20 cellular contexts compared by ENCODE assay signal in the genomic region with DNA sequence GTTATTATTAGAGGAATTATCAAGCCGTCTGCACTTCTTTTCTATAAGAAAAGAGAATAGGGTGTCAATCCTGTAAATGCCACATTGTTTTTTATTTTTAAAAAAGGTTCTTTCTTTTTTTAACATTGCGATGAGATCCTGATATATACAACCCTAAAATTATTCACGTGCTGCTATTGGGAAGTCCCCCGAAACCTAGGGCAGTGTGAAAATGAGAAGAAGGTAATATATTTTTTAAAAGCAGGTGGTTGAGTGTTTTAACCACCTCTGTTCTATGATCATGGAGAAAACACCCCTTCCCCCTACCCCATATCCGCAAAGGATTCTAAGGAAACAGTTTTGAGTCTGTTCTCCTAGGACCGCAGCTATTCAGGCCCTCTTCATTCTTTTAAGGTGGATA.
"Had no signal": no experiment of that assay in that cellular context is flagged by ENCODE, and none has a peak within 500 bp of the region (broad histone marks: within the 10 kb centered on the region; RNA-seq: fewer than 3 reads in every experiment).

No MANE protein-coding gene starts in this region.

- H3K4me3 Mint-ChIP-seq: activated CD4-positive, alpha-beta T cell treated with anti-CD3 and anti-CD28 coated beads, Interleukin-2, amount 10 ng/mL, durations not matched to agents 24 days and 14 days; activated CD8-positive, alpha-beta T cell treated with anti-CD3 and anti-CD28 coated beads for 36 hours; activated naive CD4-positive, alpha-beta T cell treated with anti-CD3 and anti-CD28 coated beads for 36 hours; central memory CD8-positive, alpha-beta T cell; neural crest cell had no signal

- H3K27me3 Mint-ChIP-seq: activated CD4-positive, alpha-beta T cell treated with anti-CD3 and anti-CD28 coated beads, Interleukin-2, amount 10 ng/mL, durations not matched to agents 24 days and 14 days; activated CD8-positive, alpha-beta T cell treated with anti-CD3 and anti-CD28 coated beads for 36 hours; central memory CD8-positive, alpha-beta T cell; type B pancreatic cell had no signal

- H3K27ac Mint-ChIP-seq: activated CD4-positive, alpha-beta T cell treated with anti-CD3 and anti-CD28 coated beads, Interleukin-2, amount 10 ng/mL, durations not matched to agents 24 days and 14 days; activated CD8-positive, alpha-beta T cell treated with anti-CD3 and anti-CD28 coated beads for 36 hours; activated naive CD4-positive, alpha-beta T cell treated with anti-CD3 and anti-CD28 coated beads for 36 hours; type B pancreatic cell had no signal

- H3K4me3 ChIP-seq: colonic mucosa, gastrocnemius medialis, lung, prostate gland, right atrium auricular region, stomach had no signal

- H3K27ac ChIP-seq: colonic mucosa, gastrocnemius medialis, prostate gland, right atrium auricular region, stomach had no signal

- H3K9me3 ChIP-seq: colonic mucosa, gastrocnemius medialis, prostate gland, right atrium auricular region, stomach had no signal

- H3K36me3 Mint-ChIP-seq: type B pancreatic cell had no signal

- H3K9me3 Mint-ChIP-seq: activated CD8-positive, alpha-beta T cell treated with anti-CD3 and anti-CD28 coated beads for 36 hours; neural crest cell had no signal

- H3K4me1 ChIP-seq: colonic mucosa, gastrocnemius medialis, prostate gland, right atrium auricular region, stomach had no signal

- DNase-seq: activated CD4-positive, alpha-beta T cell treated with anti-CD3 and anti-CD28 coated beads, Interleukin-2, amount 10 ng/mL, durations not matched to agents 24 days and 14 days; activated CD8-positive, alpha-beta T cell treated with anti-CD3 and anti-CD28 coated beads for 36 hours; activated naive CD4-positive, alpha-beta T cell treated with anti-CD3 and anti-CD28 coated beads for 36 hours; activated T-cell treated with anti-CD3 and anti-CD28 coated beads, Interleukin-2, amount 50 U/mL, for 1 hour; aorta; colonic mucosa; gastrocnemius medialis; head of caudate nucleus; kidney; midbrain; stomach; T1000 had no signal

- ATAC-seq: activated CD8-positive, alpha-beta T cell treated with anti-CD3 and anti-CD28 coated beads for 36 hours; esophagus mucosa; gastrocnemius medialis; left lobe of liver had no signal

- H3K27me3 ChIP-seq: colonic mucosa, right atrium auricular region had no signal

- H3K4me1 Mint-ChIP-seq: activated CD4-positive, alpha-beta T cell treated with anti-CD3 and anti-CD28 coated beads, Interleukin-2, amount 10 ng/mL, durations not matched to agents 24 days and 14 days; central memory CD8-positive, alpha-beta T cell had no signal

- H3K36me3 ChIP-seq: colonic mucosa, gastrocnemius medialis, prostate gland, right atrium auricular region, stomach had no signal
